ENCODE assay signal across 27 cellular contexts in genomic region chr3:142601713-142602112, GRCh38.
"Had no signal": no experiment of that assay in that cellular context is flagged by ENCODE, and none has a peak within 500 bp of the region (broad histone marks: within the 10 kb centered on the region; RNA-seq: fewer than 3 reads in every experiment).

No MANE protein-coding gene starts in this region.

- H3K9me3 ChIP-seq: gastroesophageal sphincter, heart right ventricle, left lung, ovary, psoas muscle, thoracic aorta had no signal

- H3K27ac ChIP-seq: dorsolateral prefrontal cortex, epithelial cell of prostate, foreskin keratinocyte, gastroesophageal sphincter, heart right ventricle, left lung, ovary, psoas muscle, skin epidermis, thoracic aorta had no signal

- H3K36me3 ChIP-seq: gastroesophageal sphincter, heart right ventricle, left lung, ovary, thoracic aorta had no signal

- H3K27me3 Mint-ChIP-seq: stimulated activated naive CD8-positive, alpha-beta T cell treated with anti-CD3 and anti-CD28 coated beads, Interleukin-15, Interleukin-2, amounts not matched to agents 100 ng/mL and 50 ng/mL, for 24 hours had no signal

- ATAC-seq: esophagus mucosa; foreskin keratinocyte; gastroesophageal sphincter; heart right ventricle; left cardiac atrium; left lung; natural killer cell; psoas muscle; right cardiac atrium; stimulated activated naive B cell treated with anti-CD40 and anti-IgM and Interleukin-4, amounts not matched to agents 10 μg/mL and 1 μg/mL and 100 μg/mL, for 72 hours had no signal

- H3K36me3 Mint-ChIP-seq: mesothelial cell of epicardium; natural killer cell; stimulated activated naive B cell treated with anti-CD40 and anti-IgM and Interleukin-4, amounts not matched to agents 10 μg/mL and 1 μg/mL and 100 μg/mL, for 72 hours had no signal

- H3K27me3 ChIP-seq: dorsolateral prefrontal cortex, foreskin keratinocyte, gastroesophageal sphincter, heart right ventricle, left lung, ovary had no signal

- DNase-seq: cerebellar nuclear complex; dorsolateral prefrontal cortex; effector CD8-positive, alpha-beta T cell; endodermal cell; foreskin keratinocyte; heart right ventricle; hippocampal formation; left cardiac atrium; left lung; mesenchymal stem cell; natural killer cell; occipital lobe; ovary; posterior cingulate gyrus; psoas muscle; right cardiac atrium; stimulated activated CD4-positive, alpha-beta T cell treated with anti-CD3 and anti-CD28 coated beads, Interleukin-15, amount 100 ng/mL, for 24 hours; stimulated activated CD4-positive, alpha-beta T cell treated with anti-CD3 and anti-CD28 coated beads, Interleukin-2, amount 100 ng/mL, for 48 hours; stimulated activated naive B cell treated with anti-CD40 and anti-IgM and Interleukin-4, amounts not matched to agents 10 μg/mL and 1 μg/mL and 100 μg/mL, for 72 hours had no signal

- H3K4me3 ChIP-seq: dorsolateral prefrontal cortex, gastroesophageal sphincter, heart right ventricle, left lung, ovary, psoas muscle, skin epidermis, thoracic aorta had no signal

- H3K9me3 Mint-ChIP-seq: endodermal cell; natural killer cell; stimulated activated naive CD8-positive, alpha-beta T cell treated with anti-CD3 and anti-CD28 coated beads, Interleukin-15, Interleukin-2, amounts not matched to agents 100 ng/mL and 50 ng/mL, for 24 hours; type B pancreatic cell had no signal

- H3K4me3 Mint-ChIP-seq: endodermal cell; mesothelial cell of epicardium; natural killer cell; stimulated activated naive B cell treated with anti-CD40 and anti-IgM and Interleukin-4, amounts not matched to agents 10 μg/mL and 1 μg/mL and 100 μg/mL, for 72 hours; stimulated activated naive CD8-positive, alpha-beta T cell treated with anti-CD3 and anti-CD28 coated beads, Interleukin-15, Interleukin-2, amounts not matched to agents 100 ng/mL and 50 ng/mL, for 24 hours; type B pancreatic cell had no signal

- H3K27ac Mint-ChIP-seq: endodermal cell; mesothelial cell of epicardium; natural killer cell; stimulated activated naive B cell treated with anti-CD40 and anti-IgM and Interleukin-4, amounts not matched to agents 10 μg/mL and 1 μg/mL and 100 μg/mL, for 72 hours; stimulated activated naive CD8-positive, alpha-beta T cell treated with anti-CD3 and anti-CD28 coated beads, Interleukin-15, Interleukin-2, amounts not matched to agents 100 ng/mL and 50 ng/mL, for 24 hours; type B pancreatic cell had no signal
